Comparison of ENCODE assay signal across 23 cellular contexts in genomic region chr11:124179311-124179710, GRCh38. TPM values are rescaled to one million over a fixed set of nuclear protein-coding genes. Genes with fewer than 3 reads are reported as not detected.
"Had no signal": no experiment of that assay in that cellular context is flagged by ENCODE, and none has a peak within 500 bp of the region (broad histone marks: within the 10 kb centered on the region; RNA-seq: fewer than 3 reads in every experiment).

No MANE protein-coding gene starts in this region.

- H2AFZ ChIP-seq: hepatocyte had no signal

- FAIRE-seq: keratinocyte had no signal

- ATAC-seq: activated CD8-positive, alpha-beta T cell treated with anti-CD3 and anti-CD28 coated beads for 36 hours; activated T-helper 17 cell treated with anti-CD3 and anti-CD28 coated beads, Interleukin-2, amount 50 U/mL, for 72 hours; body of pancreas; esophagus mucosa; foreskin keratinocyte; left lobe of liver; stimulated activated naive CD8-positive, alpha-beta T cell treated with anti-CD3 and anti-CD28 coated beads, Interleukin-15, Interleukin-2, amounts not matched to agents 100 U/mL and 50 U/mL, for 24 hours had no signal

- H3K27ac ChIP-seq: body of pancreas, coronary artery, foreskin keratinocyte, hepatocyte, tibial artery had no signal

- DNase-seq: activated CD4-positive, alpha-beta T cell treated with anti-CD3 and anti-CD28 coated beads, Interleukin-2, amount 10 ng/mL, durations not matched to agents 24 days and 14 days; activated CD8-positive, alpha-beta T cell treated with anti-CD3 and anti-CD28 coated beads for 36 hours; activated naive CD4-positive, alpha-beta T cell; activated naive CD8-positive, alpha-beta T cell treated with anti-CD3 and anti-CD28 coated beads for 36 hours; activated T-cell treated with anti-CD3 and anti-CD28 coated beads, Interleukin-2, amount 50 U/mL, for 1 hour; body of pancreas; central memory CD4-positive, alpha-beta T cell; foreskin keratinocyte; nephron progenitor cell; occipital lobe; posterior cingulate gyrus; stimulated activated naive CD8-positive, alpha-beta T cell treated with anti-CD3 and anti-CD28 coated beads, Interleukin-15, Interleukin-2, amounts not matched to agents 100 U/mL and 50 U/mL, for 24 hours; substantia nigra; tibial artery had no signal

- H3K4me1 ChIP-seq: body of pancreas, foreskin keratinocyte, tibial artery had no signal

- H3K9me3 ChIP-seq: body of pancreas, tibial artery had no signal

- H3K27me3 ChIP-seq: body of pancreas, foreskin keratinocyte, hepatocyte, tibial artery had no signal

- H3K4me3 ChIP-seq: body of pancreas, coronary artery, hepatocyte, lung, tibial artery had no signal

- H3K79me2 ChIP-seq: hepatocyte had no signal

- H3K36me3 ChIP-seq: tibial artery had no signal

- H3K4me2 ChIP-seq: hepatocyte had no signal

RNA-seq across cellular contexts. Expression of gene OR10D3, which starts 3.8 kb away (rescaled TPM):
- total RNA-seq: activated CD4-positive, alpha-beta T cell treated with anti-CD3 and anti-CD28 coated beads, Interleukin-2, amount 10 ng/mL, durations not matched to agents 24 days and 14 days; activated CD8-positive, alpha-beta T cell treated with anti-CD3 and anti-CD28 coated beads for 36 hours; activated naive CD8-positive, alpha-beta T cell treated with anti-CD3 and anti-CD28 coated beads for 36 hours; activated T-helper 17 cell treated with anti-CD3 and anti-CD28 coated beads, Interleukin-2, amount 50 U/mL, for 72 hours; body of pancreas; esophagus mucosa; foreskin keratinocyte; left lobe of liver; lung; mesothelial cell of epicardium; occipital lobe; urinary bladder had no signal
- polyA plus RNA-seq: foreskin keratinocyte, hepatocyte, keratinocyte, lung, urinary bladder had no signal
